ENCODE assay signal across 13 cellular contexts in genomic region chr11:90113541-90113940, GRCh38. TPM values are rescaled to one million over a fixed set of nuclear protein-coding genes. Genes with fewer than 3 reads are reported as not detected.
DNase-seq lines count a peak whose midpoint lies in the region; ATAC-seq and TF ChIP-seq lines count a peak whose summit lies in the region.
"Had no signal": no experiment of that assay in that cellular context is flagged by ENCODE, and none has a peak within 500 bp of the region (broad histone marks: within the 10 kb centered on the region; RNA-seq: fewer than 3 reads in every experiment).

No MANE protein-coding gene starts in this region.

- BruUV-seq in PC-9 (replicated peaks; lab: Mats Ljungman, UMichigan): no TSS peak

- H3K4me3 ChIP-seq in left ventricle myocardium inferior (no peak overlapping the region), PC-9 (no peak overlapping the region), Peyer's patch (no peak overlapping the region)
- H3K4me3 ChIP-seq: SJCRH30 had no signal

- intact Hi-C loops in left ventricle myocardium inferior (cut with micrococcal nuclease) (no loop called here), Right ventricle myocardium superior (cut with DNase I) (no loop called here), PC-9 (cut with micrococcal nuclease; ENCODE audit: unreplicated experiment) (no loop called here)

- H4K20me1 ChIP-seq in PC-9 (ENCODE audit: insufficient read depth): no peaks in the 10 kb centered on the region

- H3K27ac ChIP-seq in left ventricle myocardium inferior (replicated peaks) (no peak overlapping the region), PC-9 (no peak overlapping the region), substantia nigra (ENCODE audit: low read depth, low read length, poor library complexity, severe bottlenecking) (no peak overlapping the region), Peyer's patch (no peak overlapping the region)
- H3K27ac ChIP-seq: SJCRH30 had no signal

- no peak for ATAC-seq in Right ventricle myocardium superior (ENCODE audit: poor library complexity)
- no peak for ATAC-seq in HG02798 (IDR thresholded peaks at IDR 0.05; ENCODE audit: poor library complexity, unreplicated experiment)
- no peak for ATAC-seq in GM21717 (IDR thresholded peaks at IDR 0.05; ENCODE audit: unreplicated experiment)

- DNase-seq in left ventricle myocardium inferior (no peak), Right ventricle myocardium superior (no peak), PC-9 (no peak), fibroblast of peridontal ligament (ENCODE audit: extremely low read depth) (peak; percentile 16), substantia nigra (lab: John Stamatoyannopoulos, UW) (no peak), Peyer's patch (no peak)
- DNase-seq: activated effector memory CD4-positive, alpha-beta T cell treated with anti-CD3 and anti-CD28 coated beads, Interleukin-2, amount 50 U/mL, for 16 hours; naive B cell had no signal

- H2AFZ ChIP-seq in PC-9: no peak overlapping the region

- peak; percentile 49 for TF ChIP-seq CTCF in left ventricle myocardium inferior (IDR thresholded peaks at IDR 0.05; ENCODE audit: borderline replicate concordance)
- TF ChIP-seq CTCF in PC-9 (conservative IDR thresholded peaks at IDR 0.05): peak; percentile 75
- TF ChIP-seq CTCF in Peyer's patch (IDR thresholded peaks at IDR 0.05): peak in 1 of 6 experiments; percentile 19

- H3F3A ChIP-seq in PC-9 (ENCODE audit: insufficient read depth, low read depth): no peaks in the 10 kb centered on the region

- POLR2A ChIA-PET in PC-9 (lab: Charles Lee; ENCODE audit: unreplicated experiment): no interaction called here

- H3K4me1 ChIP-seq in left ventricle myocardium inferior (no peaks in the 10 kb centered on the region), PC-9 (replicated peaks; ENCODE audit: insufficient read depth) (no peaks in the 10 kb centered on the region), Peyer's patch (no peaks in the 10 kb centered on the region)
- H3K4me1 ChIP-seq: SJCRH30 had no signal

- CTCF ChIA-PET in PC-9 (lab: Charles Lee): no interaction called here

- H3K9me3 ChIP-seq in left ventricle myocardium inferior (replicated peaks): no peaks in the 10 kb centered on the region
- no peaks in the 10 kb centered on the region for H3K9me3 ChIP-seq in PC-9 (ENCODE audit: insufficient read depth, low read depth)
- no peaks in the 10 kb centered on the region for H3K9me3 ChIP-seq in Peyer's patch
- H3K9me3 ChIP-seq: SJCRH30 had no signal

- H3K79me2 ChIP-seq in PC-9 (ENCODE audit: low read depth): no peaks in the 10 kb centered on the region

- no peak overlapping the region for H3K4me2 ChIP-seq in PC-9

- H3K36me3 ChIP-seq in left ventricle myocardium inferior (no peaks in the 10 kb centered on the region), PC-9 (ENCODE audit: low read depth) (no peaks in the 10 kb centered on the region), Peyer's patch (no peaks in the 10 kb centered on the region)
- H3K36me3 ChIP-seq: SJCRH30 had no signal

- H3K27me3 ChIP-seq in left ventricle myocardium inferior (ENCODE audit: low read depth) (peaks cover 8% of the 10 kb centered on the region), PC-9 (ENCODE audit: insufficient read depth, low read depth) (no peaks in the 10 kb centered on the region), Peyer's patch (no peaks in the 10 kb centered on the region)
- H3K27me3 ChIP-seq: SJCRH30 had no signal

- H3K9me2 ChIP-seq in PC-9 (ENCODE audit: insufficient read depth): no peaks in the 10 kb centered on the region

- no peak for TF ChIP-seq POLR2A in Peyer's patch (IDR thresholded peaks at IDR 0.05)

RNA-seq across cellular contexts. Expression of gene NAALAD2, which starts 20.9 kb away (rescaled TPM):
- 0.60 TPM for total RNA-seq in left ventricle myocardium inferior
- total RNA-seq in Right ventricle myocardium superior: 1.2 TPM
- not detected in 2 replicates for total RNA-seq in PC-9 (2021)
- 1 to 10 TPM in 3 of 4 donors, not detected in 1; 1.7 to 7.0 (median 4.2) TPM for total RNA-seq in Peyer's patch
- total RNA-seq: G401 had no signal

RNA-seq across cellular contexts. Expression of gene UBTFL1, which starts 27.8 kb away (rescaled TPM):
- not detected for total RNA-seq in left ventricle myocardium inferior
- not detected for total RNA-seq in Right ventricle myocardium superior
- total RNA-seq in PC-9 (2021): not detected in 2 replicates
- not detected for total RNA-seq in Peyer's patch
- total RNA-seq: fibroblast of lung, G401, SJCRH30 had no signal
